Comparison of ENCODE assay signal across 8 cellular contexts in genomic region chr3:43699864-43700263, GRCh38. TPM values are rescaled to one million over a fixed set of nuclear protein-coding genes. Genes with fewer than 3 reads are reported as not detected.
DNase-seq lines count a peak whose midpoint lies in the region; ATAC-seq, FAIRE-seq and TF ChIP-seq lines count a peak whose summit lies in the region.

No MANE protein-coding gene starts in this region.

- FAIRE-seq in urothelium cell line (lab: Jason Lieb, UNC) = no peak

- peak; percentile 74 for ATAC-seq in GM21619 (IDR thresholded peaks at IDR 0.05; ENCODE audit: unreplicated experiment)

- TF ChIP-seq CTCF in GM12872 (IDR thresholded peaks at IDR 0.05; ENCODE audit: insufficient read depth, low read depth, low read length) = peak; percentile 51; the same call in 2 of the 3 replicates

- peak; percentile 32 for DNase-seq in M059J (ENCODE audit: low read depth)
- peak; percentile 39 for DNase-seq in glomerular visceral epithelial cell (ENCODE audit: extremely low spot score)
- DNase-seq in urothelium cell line (ENCODE audit: low spot score) = no peak
- DNase-seq in NCI-H146 treated with DMSO at 0.1 percent for 48 hours (lab: John Stamatoyannopoulos, UW; ENCODE audit: unreplicated experiment) = no peak
- no peak for DNase-seq in GF-D8 (lab: John Stamatoyannopoulos, UW)
- DNase-seq in NCI-H2029 treated with DMSO at 0.1 percent for 48 hours (lab: John Stamatoyannopoulos, UW) = no peak

RNA-seq across cellular contexts. Expression of gene ABHD5, which starts 9.1 kb away (rescaled TPM):
- 22.2 and 27.7 TPM in 2 replicates for total RNA-seq in M059J (2014; rRNA removed; shearing (Covaris generic))

Comparison
In these comparisons a context has a peak if more than half of its experiments do, and no peak if none do; other contexts are left out.
1. DNase-seq: peak in M059J (single experiment) and glomerular visceral epithelial cell (single experiment); none in urothelium cell line (single experiment), NCI-H146 treated with DMSO at 0.1 percent for 48 hours (single experiment), GF-D8 (single experiment) and NCI-H2029 treated with DMSO at 0.1 percent for 48 hours (single experiment).